Comparison of ENCODE assay signal across 9 cellular contexts in genomic region chr17:48510761-48511604, GRCh38. TPM values are rescaled to one million over a fixed set of nuclear protein-coding genes. Genes with fewer than 3 reads are reported as not detected.
DNase-seq lines count a peak whose midpoint lies in the region; ATAC-seq and TF ChIP-seq lines count a peak whose summit lies in the region.
"Had no signal": no experiment of that assay in that cellular context is flagged by ENCODE, and none has a peak within 500 bp of the region (broad histone marks: within the 10 kb centered on the region; RNA-seq: fewer than 3 reads in every experiment).

No MANE protein-coding gene starts in this region.

- no peak overlapping the region for H3K56ac ChIP-seq in IMR-90 (ENCODE audit: extremely low read depth, insufficient read depth, low read length)

- H2BK120ac ChIP-seq in IMR-90 (ENCODE audit: low read depth, low read length) (no peak overlapping the region), mesenchymal stem cell (ENCODE audit: low read depth, low read length) (no peak overlapping the region)

- H2BK12ac ChIP-seq in mesenchymal stem cell (ENCODE audit: low read length in 2 of 2): no peak overlapping the region

- dilution Hi-C loops in IMR-90 (cut with HindIII; ENCODE audit: low sequenced_read_pairs, unreplicated experiment): no loop called here

- no peaks in the 10 kb centered on the region for H4K20me1 ChIP-seq in IMR-90 (ENCODE audit: insufficient read depth, low read length)

- peaks cover 3% of the 10 kb centered on the region; the same call in 1 of the 2 replicates for H3K9me1 ChIP-seq in IMR-90 (ENCODE audit: insufficient read depth, low read length)

- WGBS in IMR-90 (ENCODE audit: extremely low coverage in 2 of 2, insufficient read length in 1 of 2), 2 experiments: no CpG with 5 or more reads among the region's 7 CpGs
- WGBS in mesenchymal stem cell: 94% methylated on average over 5 of the region's 7 CpGs

- H2AFZ ChIP-seq in IMR-90 (replicated peaks; ENCODE audit: low read length, poor library complexity) (no peak overlapping the region), mesenchymal stem cell (ENCODE audit: low read depth, low read length) (no peak overlapping the region)

- in situ Hi-C loops in IMR-90 (cut with MboI; ENCODE audit: low sequenced_read_pairs): no loop called here

- H3K9me3 ChIP-seq in breast epithelium (no peaks in the 10 kb centered on the region), IMR-90 (ENCODE audit: control insufficient read depth, insufficient read depth, low read length) (no peaks in the 10 kb centered on the region), mesenchymal stem cell (ENCODE audit: control insufficient read depth, low read length) (no peaks in the 10 kb centered on the region)
- H3K9me3 ChIP-seq: testis had no signal

- no peak overlapping the region for H2BK15ac ChIP-seq in IMR-90 (ENCODE audit: low read depth, low read length)
- no peak overlapping the region for H2BK15ac ChIP-seq in mesenchymal stem cell (ENCODE audit: low read depth, poor library complexity, severe bottlenecking)

- H3K14ac ChIP-seq in IMR-90 (replicated peaks; ENCODE audit: low read depth, low read length) (no peak overlapping the region), mesenchymal stem cell (ENCODE audit: low read length in 2 of 2) (no peak overlapping the region)

- peak; percentile 83 for DNase-seq in MCF 10A (ENCODE audit: unreplicated experiment)
- no peak for DNase-seq in breast epithelium (ENCODE audit: low spot score in 2 of 2)
- DNase-seq in IMR-90: peak; percentile 71
- peak; percentile 73 for DNase-seq in activated naive CD4-positive, alpha-beta T cell treated with anti-CD3 and anti-CD28 coated beads, Interleukin-2, amount 10 ng/mL, durations not matched to agents 7 days and 5 days
- peak; percentile 24 to 43 for DNase-seq in stimulated activated naive CD8-positive, alpha-beta T cell treated with anti-CD3 and anti-CD28 coated beads, Interleukin-15, amount 100 ng/mL, for 72 hours
- DNase-seq in caudate nucleus (lab: John Stamatoyannopoulos, UW): no peak
- DNase-seq in nephron progenitor cell: no peak
- DNase-seq in mesenchymal stem cell: no peak
- DNase-seq: testis had no signal

- ATAC-seq in IMR-90 (ENCODE audit: low read depth): no peak; the same call in 1 of the 2 replicates
- peak; percentile 75 for ATAC-seq in stimulated activated naive CD8-positive, alpha-beta T cell treated with anti-CD3 and anti-CD28 coated beads, Interleukin-15, amount 100 ng/mL, for 72 hours

- no peak for TF ChIP-seq RAD21 in IMR-90 (IDR thresholded peaks at IDR 0.05; ENCODE audit: low read length)

- intact Hi-C loops in MCF 10A (cut with micrococcal nuclease) (no loop called here), breast epithelium (cut with DNase I; ENCODE audit: low total_unique reads) (no loop called here), IMR-90 (cut with micrococcal nuclease) (no loop called here)

- peak overlapping the region; percentile 17; the same call in 1 of the 2 replicates for H3K4me2 ChIP-seq in IMR-90 (ENCODE audit: low read depth, low read length)
- H3K4me2 ChIP-seq in mesenchymal stem cell (ENCODE audit: low read length, poor library complexity, severe bottlenecking): no peak overlapping the region

- no peaks in the 10 kb centered on the region for H3K36me3 Mint-ChIP-seq in MCF 10A (ENCODE audit: insufficient read depth, unreplicated experiment)
- H3K36me3 Mint-ChIP-seq in activated naive CD4-positive, alpha-beta T cell treated with anti-CD3 and anti-CD28 coated beads, Interleukin-2, amount 10 ng/mL, durations not matched to agents 7 days and 5 days: peaks cover 2% of the 10 kb centered on the region
- H3K36me3 Mint-ChIP-seq in nephron progenitor cell (ENCODE audit: low read depth): peaks cover 3% of the 10 kb centered on the region

- H4K8ac ChIP-seq in IMR-90 (ENCODE audit: low read depth in 2 of 2, low read length in 2 of 2) (no peak overlapping the region), mesenchymal stem cell (ENCODE audit: low read length) (no peak overlapping the region)

- H3K27me3 ChIP-seq in breast epithelium (no peaks in the 10 kb centered on the region), IMR-90 (ENCODE audit: control insufficient read depth, insufficient read depth, low read length) (peaks cover 22% of the 10 kb centered on the region), mesenchymal stem cell (ENCODE audit: control insufficient read depth in 1 of 2, insufficient read depth in 1 of 2, low read length in 2 of 2) (peaks cover under 1 to 15% of the 10 kb centered on the region in 2 experiments)
- H3K27me3 ChIP-seq: testis had no signal

- H3K23ac ChIP-seq in IMR-90 (ENCODE audit: low read depth, low read length): no peak overlapping the region
- H3K23ac ChIP-seq in mesenchymal stem cell (ENCODE audit: low read length in 2 of 2): no peak overlapping the region

- H3K4me3 ChIP-seq in breast epithelium: no peak overlapping the region
- no peak overlapping the region for H3K4me3 ChIP-seq in IMR-90 (ENCODE audit: insufficient read depth, low read depth, low read length)
- no peak overlapping the region for H3K4me3 ChIP-seq in mesenchymal stem cell (ENCODE audit: insufficient read depth in 1 of 2, low read depth in 1 of 2, low read length in 2 of 2)
- H3K4me3 ChIP-seq: testis had no signal

- TF ChIP-seq CTCF in MCF 10A (IDR thresholded peaks at IDR 0.05; ENCODE audit: unreplicated experiment) (no peak), breast epithelium (IDR thresholded peaks at IDR 0.05) (no peak), IMR-90 (conservative IDR thresholded peaks at IDR 0.05; ENCODE audit: low read depth, low read length) (no peak), nephron progenitor cell (IDR thresholded peaks at IDR 0.05) (no peak)

- no peak overlapping the region for H2BK5ac ChIP-seq in IMR-90 (ENCODE audit: low read depth, low read length, poor library complexity, severe bottlenecking)
- no peak overlapping the region for H2BK5ac ChIP-seq in mesenchymal stem cell (ENCODE audit: low read depth, low read length, poor library complexity, severe bottlenecking)

- H4K91ac ChIP-seq in IMR-90 (ENCODE audit: insufficient read depth, low read depth, low read length): no peak overlapping the region
- H4K91ac ChIP-seq in mesenchymal stem cell (ENCODE audit: low read length): no peak overlapping the region

- no peak overlapping the region for H4K5ac ChIP-seq in IMR-90 (ENCODE audit: low read depth, low read length)

- no TSS peak for BruUV-seq in MCF 10A (replicated peaks; lab: Mats Ljungman, UMichigan)
- BruUV-seq in IMR-90 (replicated peaks; lab: Mats Ljungman, UMichigan): no TSS peak

- H3K27me3 Mint-ChIP-seq in MCF 10A (ENCODE audit: insufficient read depth, unreplicated experiment): peaks cover 37% of the 10 kb centered on the region
- H3K27me3 Mint-ChIP-seq in activated naive CD4-positive, alpha-beta T cell treated with anti-CD3 and anti-CD28 coated beads, Interleukin-2, amount 10 ng/mL, durations not matched to agents 7 days and 5 days: peaks cover 37% of the 10 kb centered on the region
- peaks cover 57% of the 10 kb centered on the region for H3K27me3 Mint-ChIP-seq in stimulated activated naive CD8-positive, alpha-beta T cell treated with anti-CD3 and anti-CD28 coated beads, Interleukin-15, amount 100 ng/mL, for 72 hours
- peaks cover 11% of the 10 kb centered on the region for H3K27me3 Mint-ChIP-seq in nephron progenitor cell (ENCODE audit: low read depth, poor library complexity)

- H3K79me1 ChIP-seq in IMR-90 (ENCODE audit: low read depth in 1 of 2, low read length in 2 of 2) (no peaks in the 10 kb centered on the region), mesenchymal stem cell (replicated peaks; ENCODE audit: low read length, poor library complexity, severe bottlenecking) (no peaks in the 10 kb centered on the region)

- H3K27ac ChIP-seq in breast epithelium (no peak overlapping the region), IMR-90 (ENCODE audit: insufficient read depth, low read length) (no peak overlapping the region), caudate nucleus (ENCODE audit: low read depth, low read length) (no peak overlapping the region), mesenchymal stem cell (ENCODE audit: low read length, poor library complexity, severe bottlenecking) (no peak overlapping the region)
- H3K27ac ChIP-seq: testis had no signal

- no peaks in the 10 kb centered on the region for H3K9me3 Mint-ChIP-seq in MCF 10A (ENCODE audit: unreplicated experiment)
- no peaks in the 10 kb centered on the region for H3K9me3 Mint-ChIP-seq in activated naive CD4-positive, alpha-beta T cell treated with anti-CD3 and anti-CD28 coated beads, Interleukin-2, amount 10 ng/mL, durations not matched to agents 7 days and 5 days
- H3K9me3 Mint-ChIP-seq in stimulated activated naive CD8-positive, alpha-beta T cell treated with anti-CD3 and anti-CD28 coated beads, Interleukin-15, amount 100 ng/mL, for 72 hours: no peaks in the 10 kb centered on the region
- peaks cover 3% of the 10 kb centered on the region for H3K9me3 Mint-ChIP-seq in nephron progenitor cell

- CTCF ChIA-PET in MCF 10A (lab: Yijun Ruan, JAX): interaction anchor here (0.6 kb wide), 1 partner anchor 446 kb away, joined by 3 read pairs; no protein-coding TSS in a partner anchor
- CTCF ChIA-PET in IMR-90 (lab: Yijun Ruan, JAX): interaction anchor here (0.6 kb wide), 2 partner anchors 8 to 36 kb away, joined by 3 to 4 read pairs; no protein-coding TSS in a partner anchor
- CTCF ChIA-PET in activated naive CD4-positive, alpha-beta T cell treated with anti-CD3 and anti-CD28 coated beads, Interleukin-2, amount 10 ng/mL, durations not matched to agents 7 days and 5 days (lab: Charles Lee): interaction anchor here (0.6 to 1.0 kb wide), 5 partner anchors 13 to 265 kb away, joined by 3 read pairs; no protein-coding TSS in a partner anchor

- H2AK9ac ChIP-seq in IMR-90 (replicated peaks; ENCODE audit: low read depth, low read length, poor library complexity): no peak overlapping the region

- H3K4me1 ChIP-seq in breast epithelium: no peaks in the 10 kb centered on the region
- peaks cover 4% of the 10 kb centered on the region; the same call in 1 of the 2 replicates for H3K4me1 ChIP-seq in IMR-90 (ENCODE audit: control insufficient read depth, insufficient read depth, low read length)
- H3K4me1 ChIP-seq in mesenchymal stem cell (ENCODE audit: control insufficient read depth, insufficient read depth, low read depth, low read length): no peaks in the 10 kb centered on the region
- H3K4me1 ChIP-seq: testis had no signal

- TF ChIP-seq POLR2A in breast epithelium (IDR thresholded peaks at IDR 0.05): no peak
- TF ChIP-seq POLR2A in IMR-90 (IDR thresholded peaks at IDR 0.05; ENCODE audit: low read depth, low read length): no peak

- H3K9ac ChIP-seq in IMR-90 (ENCODE audit: low read depth, low read length) (no peak overlapping the region), mesenchymal stem cell (ENCODE audit: low read length) (no peak overlapping the region)

- H3K27ac Mint-ChIP-seq in MCF 10A (ENCODE audit: low read depth, unreplicated experiment): peak overlapping the region; percentile 51
- peak overlapping the region; percentile 94 for H3K27ac Mint-ChIP-seq in activated naive CD4-positive, alpha-beta T cell treated with anti-CD3 and anti-CD28 coated beads, Interleukin-2, amount 10 ng/mL, durations not matched to agents 7 days and 5 days
- H3K27ac Mint-ChIP-seq in stimulated activated naive CD8-positive, alpha-beta T cell treated with anti-CD3 and anti-CD28 coated beads, Interleukin-15, amount 100 ng/mL, for 72 hours: peak overlapping the region in 1 of 2 donors; percentile 52
- H3K27ac Mint-ChIP-seq in nephron progenitor cell: no peak overlapping the region

- H2AK5ac ChIP-seq in IMR-90 (ENCODE audit: low read depth, low read length): no peak overlapping the region
- H2AK5ac ChIP-seq in mesenchymal stem cell (ENCODE audit: low read length, severe bottlenecking): no peak overlapping the region

- no peak overlapping the region for H3K4me3 Mint-ChIP-seq in MCF 10A (ENCODE audit: unreplicated experiment)
- H3K4me3 Mint-ChIP-seq in activated naive CD4-positive, alpha-beta T cell treated with anti-CD3 and anti-CD28 coated beads, Interleukin-2, amount 10 ng/mL, durations not matched to agents 7 days and 5 days: no peak overlapping the region
- H3K4me3 Mint-ChIP-seq in stimulated activated naive CD8-positive, alpha-beta T cell treated with anti-CD3 and anti-CD28 coated beads, Interleukin-15, amount 100 ng/mL, for 72 hours: peak overlapping the region; percentile 22 to 29
- no peak overlapping the region for H3K4me3 Mint-ChIP-seq in nephron progenitor cell

- no peak overlapping the region for H3K4ac ChIP-seq in IMR-90 (ENCODE audit: low read depth, low read length)
- no peak overlapping the region for H3K4ac ChIP-seq in mesenchymal stem cell (ENCODE audit: low read depth in 1 of 2, low read length in 2 of 2)

- H2BK20ac ChIP-seq in IMR-90 (ENCODE audit: low read depth, low read length): no peak overlapping the region

- POLR2A ChIA-PET in MCF 10A (lab: Yijun Ruan, JAX): interaction anchor here (1.0 kb wide), 1 partner anchor 8 kb away, joined by 3 read pairs; no protein-coding TSS in a partner anchor
- POLR2A ChIA-PET in IMR-90 (lab: Charles Lee; ENCODE audit: unreplicated experiment): no interaction called here

- H3K18ac ChIP-seq in IMR-90 (ENCODE audit: low read depth, low read length): no peak overlapping the region
- H3K18ac ChIP-seq in mesenchymal stem cell (ENCODE audit: low read depth in 1 of 2, low read length in 2 of 2): no peak overlapping the region

- H3K36me3 ChIP-seq in breast epithelium (no peaks in the 10 kb centered on the region), IMR-90 (ENCODE audit: control insufficient read depth, insufficient read depth, low read length) (no peaks in the 10 kb centered on the region), mesenchymal stem cell (ENCODE audit: control insufficient read depth in 1 of 2, insufficient read depth in 2 of 2, low read depth in 1 of 2, low read length in 2 of 2) (no peaks in the 10 kb centered on the region)

- H3K4me1 Mint-ChIP-seq in MCF 10A (ENCODE audit: insufficient read depth, unreplicated experiment) (peaks cover 8% of the 10 kb centered on the region), nephron progenitor cell (peaks cover 38% of the 10 kb centered on the region)
- peaks cover 73% of the 10 kb centered on the region for H3K4me1 Mint-ChIP-seq in activated naive CD4-positive, alpha-beta T cell treated with anti-CD3 and anti-CD28 coated beads, Interleukin-2, amount 10 ng/mL, durations not matched to agents 7 days and 5 days
- H3K4me1 Mint-ChIP-seq in stimulated activated naive CD8-positive, alpha-beta T cell treated with anti-CD3 and anti-CD28 coated beads, Interleukin-15, amount 100 ng/mL, for 72 hours: peaks cover 47% of the 10 kb centered on the region

RNA-seq across cellular contexts. Expression of gene HOXB1, which starts 19.8 kb away (rescaled TPM):
- total RNA-seq in MCF 10A (2022) (not detected in 2 replicates), breast epithelium (not detected), IMR-90 (2012; rRNA removed) (not detected in 2 replicates)
- polyA plus RNA-seq in IMR-90 (2012; rRNA removed): not detected in 2 replicates
- polyA plus RNA-seq in IMR-90 (2012; cell fraction: cytosol; rRNA removed): not detected in 2 replicates
- 0.05 TPM in 1 of 2 replicates, not detected in the other for polyA plus RNA-seq in IMR-90 (2012; cell fraction: nucleus; rRNA removed; ENCODE audit: low replicate concordance)
- polyA plus RNA-seq in mesenchymal stem cell (2013, experiment 1 of 2): not detected
- not detected for polyA plus RNA-seq in mesenchymal stem cell (2013, experiment 2 of 2)

RNA-seq across cellular contexts. Expression of gene HOXB2, which starts 33.9 kb away (rescaled TPM):
- 3.0 and 4.8 TPM in 2 replicates for total RNA-seq in MCF 10A (2022)
- 10 to 100 TPM; 13.6 to 36.4 (median 19.6) TPM for total RNA-seq in breast epithelium
- 2.7 and 3.1 TPM in 2 replicates for total RNA-seq in IMR-90 (2012; rRNA removed)
- 29.9 and 33.8 TPM in 2 replicates for polyA plus RNA-seq in IMR-90 (2012; rRNA removed)
- polyA plus RNA-seq in IMR-90 (2012; cell fraction: cytosol; rRNA removed): 31.5 and 50.7 TPM in 2 replicates
- 69.3 and 123 TPM in 2 replicates for polyA plus RNA-seq in IMR-90 (2012; cell fraction: nucleus; rRNA removed; ENCODE audit: low replicate concordance)
- 51.3 TPM for polyA plus RNA-seq in mesenchymal stem cell (2013, experiment 1 of 2)
- polyA plus RNA-seq in mesenchymal stem cell (2013, experiment 2 of 2): 53.0 TPM

Comparison
In these comparisons a context has a peak if more than half of its experiments do, and no peak if none do; other contexts are left out.
1. DNase-seq: peak in MCF 10A (single experiment), IMR-90 (single experiment), activated naive CD4-positive, alpha-beta T cell treated with anti-CD3 and anti-CD28 coated beads, Interleukin-2, amount 10 ng/mL, durations not matched to agents 7 days and 5 days (single experiment) and stimulated activated naive CD8-positive, alpha-beta T cell treated with anti-CD3 and anti-CD28 coated beads, Interleukin-15, amount 100 ng/mL, for 72 hours (2 of 2); none in breast epithelium (0 of 2), caudate nucleus (0 of 61), nephron progenitor cell (single experiment) and mesenchymal stem cell (single experiment).
2. H3K4me3 Mint-ChIP-seq: peak in stimulated activated naive CD8-positive, alpha-beta T cell treated with anti-CD3 and anti-CD28 coated beads, Interleukin-15, amount 100 ng/mL, for 72 hours (2 of 2); none in MCF 10A (single experiment), activated naive CD4-positive, alpha-beta T cell treated with anti-CD3 and anti-CD28 coated beads, Interleukin-2, amount 10 ng/mL, durations not matched to agents 7 days and 5 days (single experiment) and nephron progenitor cell (single experiment).